11 cellular contexts compared by ENCODE assay signal in genomic region chr1:16249838-16250241, GRCh38. TPM values are rescaled to one million over a fixed set of nuclear protein-coding genes. Genes with fewer than 3 reads are reported as not detected.
DNase-seq lines count a peak whose midpoint lies in the region; ATAC-seq and TF ChIP-seq lines count a peak whose summit lies in the region.
"Had no signal": no experiment of that assay in that cellular context is flagged by ENCODE, and none has a peak within 500 bp of the region (broad histone marks: within the 10 kb centered on the region; RNA-seq: fewer than 3 reads in every experiment).

No MANE protein-coding gene starts in this region.

- ATAC-seq in left ventricle myocardium superior (peak; percentile 19), HG02763 (IDR thresholded peaks at IDR 0.05; ENCODE audit: unreplicated experiment) (no peak), GM21723 (IDR thresholded peaks at IDR 0.05; ENCODE audit: unreplicated experiment) (no peak), GM19397 (IDR thresholded peaks at IDR 0.05; ENCODE audit: unreplicated experiment) (no peak)
- ATAC-seq: A549 had no signal

- H3K4me3 ChIP-seq in SU-DHL-6 (ENCODE audit: insufficient read depth, low read length, poor library complexity, severe bottlenecking) (no peak overlapping the region), stomach (no peak overlapping the region)
- H3K4me3 ChIP-seq: A549 had no signal

- no peaks in the 10 kb centered on the region for H3K9me3 ChIP-seq in SU-DHL-6 (ENCODE audit: insufficient read depth, low read length)
- no peaks in the 10 kb centered on the region for H3K9me3 ChIP-seq in stomach
- H3K9me3 ChIP-seq: A549 had no signal

- H2AFZ ChIP-seq in SU-DHL-6 (ENCODE audit: low read depth, low read length, severe bottlenecking) = no peak overlapping the region

- peaks cover 8% of the 10 kb centered on the region; the same call in 1 of the 2 replicates for H3F3A ChIP-seq in SU-DHL-6 (ENCODE audit: insufficient read depth)

- no peaks in the 10 kb centered on the region for H4K20me1 ChIP-seq in SU-DHL-6 (ENCODE audit: low read depth, low read length)

- 24 to 43% (median 33%) methylated on average over 3 of the region's 3 CpGs for WGBS in stomach, 5 donors

- intact Hi-C loops in left ventricle myocardium superior (cut with micrococcal nuclease) (no loop called here), stomach (cut with DNase I; ENCODE audit: low total_unique reads) (loop anchor here (10.0 kb wide), 1 partner anchor 95 kb away; no protein-coding TSS in a partner anchor)

- DNase-seq in NCI-H1092 treated with DMSO at 0.1 percent for 48 hours (lab: John Stamatoyannopoulos, UW) = peak; percentile 65
- no peak for DNase-seq in NCI-H1092 (lab: John Stamatoyannopoulos, UW)
- DNase-seq in left ventricle myocardium superior = peak; percentile 52
- no peak for DNase-seq in stomach
- DNase-seq: activated CD4-positive, alpha-beta T cell treated with anti-CD3 and anti-CD28 coated beads, Interleukin-2, amount 50 U/mL, for 48 hours; NCI-H1048 had no signal

- H3K4me1 ChIP-seq in stomach = peaks cover 41 to 67% (median 50%) of the 10 kb centered on the region in 4 donors

- TF ChIP-seq POLR2A in stomach (IDR thresholded peaks at IDR 0.05) = no peak

- H3K79me2 ChIP-seq in SU-DHL-6 (ENCODE audit: insufficient read depth, low read length) = no peaks in the 10 kb centered on the region

- H3K27me3 ChIP-seq in SU-DHL-6 (ENCODE audit: low read length) (no peaks in the 10 kb centered on the region), stomach (no peaks in the 10 kb centered on the region)

- no peak overlapping the region for H3K9ac ChIP-seq in SU-DHL-6 (ENCODE audit: low read length)

- no peak overlapping the region for H3K4me2 ChIP-seq in SU-DHL-6 (ENCODE audit: low read depth, low read length, poor library complexity, severe bottlenecking)

- H3K27ac ChIP-seq in SU-DHL-6 (ENCODE audit: low read depth, low read length) = peak overlapping the region; percentile 60; the same call in 1 of the 2 replicates
- peak overlapping the region; percentile 11 to 86 (median 75) for H3K27ac ChIP-seq in stomach
- H3K27ac ChIP-seq: A549 had no signal

- TF ChIP-seq CTCF in SU-DHL-6 (IDR thresholded peaks at IDR 0.05; ENCODE audit: insufficient read depth, low read length, poor library complexity, severe bottlenecking) (no peak), stomach (IDR thresholded peaks at IDR 0.05) (no peak)

- no peaks in the 10 kb centered on the region for H3K36me3 ChIP-seq in SU-DHL-6 (ENCODE audit: low read length)
- peaks cover 18 to 57% (median 51%) of the 10 kb centered on the region in 4 donors for H3K36me3 ChIP-seq in stomach

- TF ChIP-seq EP300 in stomach (IDR thresholded peaks at IDR 0.05) = no peak

- H3K9me2 ChIP-seq in SU-DHL-6 (replicated peaks; ENCODE audit: insufficient read depth, low read length) = no peaks in the 10 kb centered on the region

RNA-seq across cellular contexts. Expression of gene CPLANE2, which starts 12.9 kb away (rescaled TPM):
- total RNA-seq in left ventricle myocardium superior = 9.7 TPM
- 10 to 100 TPM in 1 of 5 donors, 1 to 10 TPM in 2, under 1 TPM in 1, not detected in 1; 0.45 to 18.8 (median 2.7) TPM for total RNA-seq in stomach
- polyA plus RNA-seq in stomach = 1 to 10 TPM; 1.8 to 3.4 (median 2.3) TPM

RNA-seq across cellular contexts. Expression of gene ARHGEF19, which starts 37.4 kb away (rescaled TPM):
- total RNA-seq in left ventricle myocardium superior (2.0 TPM), stomach (10 to 100 TPM in 2 of 5 donors, 1 to 10 TPM in 3; 3.5 to 17.4 (median 8.1) TPM)
- 10 to 100 TPM in 1 of 3 donors, 1 to 10 TPM in 2; 9.5 to 20.1 (median 9.5) TPM for polyA plus RNA-seq in stomach

Comparison
In these comparisons a context has a peak if more than half of its experiments do, and no peak if none do; other contexts are left out.
1. DNase-seq: peak in NCI-H1092 treated with DMSO at 0.1 percent for 48 hours (single experiment) and left ventricle myocardium superior (single experiment); none in NCI-H1092 (single experiment) and stomach (single experiment).